1 cellular context compared by ENCODE assay signal in the genomic region with DNA sequence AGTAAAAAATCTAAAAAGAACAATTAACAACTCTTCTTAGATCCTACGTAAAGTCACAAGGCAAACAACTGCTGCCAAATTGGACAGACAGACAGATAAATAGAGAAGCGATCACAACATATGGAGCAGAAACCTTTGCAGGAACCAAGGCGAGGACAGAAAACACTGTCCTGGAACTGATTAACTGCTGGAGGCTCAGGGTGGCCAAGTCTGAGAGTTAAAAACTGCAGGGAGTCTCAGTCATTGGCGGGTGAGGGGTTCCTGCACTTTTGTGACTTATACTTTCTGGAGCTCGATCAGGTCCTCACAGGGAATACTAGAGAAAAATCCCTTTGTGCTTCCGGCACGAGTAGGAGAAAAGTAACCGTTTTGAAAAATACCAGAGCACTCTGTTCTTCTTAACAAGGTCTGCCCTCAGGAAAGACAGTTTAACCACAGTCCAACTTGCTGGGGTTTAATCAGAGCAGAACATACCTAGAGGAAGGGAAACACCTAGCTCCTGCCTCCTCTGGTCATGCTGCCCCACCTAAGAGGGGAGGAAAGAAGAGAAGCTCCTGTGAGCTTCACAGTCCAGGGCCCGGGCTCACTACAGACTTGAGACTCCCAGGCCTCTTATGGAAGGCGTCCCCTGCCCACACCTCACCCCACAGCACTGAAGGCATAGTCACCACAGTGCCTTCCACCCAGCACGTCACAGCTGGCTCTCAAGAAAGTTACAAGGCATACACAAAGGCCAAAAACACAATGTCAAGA.
TF ChIP-seq lines count a peak whose summit lies in the region.

No MANE protein-coding gene starts in this region.

TF ChIP-seq in GM23338, 12 proteins besides CTCF, POLR2A, EP300 and RAD21 (continued from another document):
- TF ChIP-seq ETS1 (IDR thresholded peaks at IDR 0.05), result no peak
- TF ChIP-seq, protein P1, sequence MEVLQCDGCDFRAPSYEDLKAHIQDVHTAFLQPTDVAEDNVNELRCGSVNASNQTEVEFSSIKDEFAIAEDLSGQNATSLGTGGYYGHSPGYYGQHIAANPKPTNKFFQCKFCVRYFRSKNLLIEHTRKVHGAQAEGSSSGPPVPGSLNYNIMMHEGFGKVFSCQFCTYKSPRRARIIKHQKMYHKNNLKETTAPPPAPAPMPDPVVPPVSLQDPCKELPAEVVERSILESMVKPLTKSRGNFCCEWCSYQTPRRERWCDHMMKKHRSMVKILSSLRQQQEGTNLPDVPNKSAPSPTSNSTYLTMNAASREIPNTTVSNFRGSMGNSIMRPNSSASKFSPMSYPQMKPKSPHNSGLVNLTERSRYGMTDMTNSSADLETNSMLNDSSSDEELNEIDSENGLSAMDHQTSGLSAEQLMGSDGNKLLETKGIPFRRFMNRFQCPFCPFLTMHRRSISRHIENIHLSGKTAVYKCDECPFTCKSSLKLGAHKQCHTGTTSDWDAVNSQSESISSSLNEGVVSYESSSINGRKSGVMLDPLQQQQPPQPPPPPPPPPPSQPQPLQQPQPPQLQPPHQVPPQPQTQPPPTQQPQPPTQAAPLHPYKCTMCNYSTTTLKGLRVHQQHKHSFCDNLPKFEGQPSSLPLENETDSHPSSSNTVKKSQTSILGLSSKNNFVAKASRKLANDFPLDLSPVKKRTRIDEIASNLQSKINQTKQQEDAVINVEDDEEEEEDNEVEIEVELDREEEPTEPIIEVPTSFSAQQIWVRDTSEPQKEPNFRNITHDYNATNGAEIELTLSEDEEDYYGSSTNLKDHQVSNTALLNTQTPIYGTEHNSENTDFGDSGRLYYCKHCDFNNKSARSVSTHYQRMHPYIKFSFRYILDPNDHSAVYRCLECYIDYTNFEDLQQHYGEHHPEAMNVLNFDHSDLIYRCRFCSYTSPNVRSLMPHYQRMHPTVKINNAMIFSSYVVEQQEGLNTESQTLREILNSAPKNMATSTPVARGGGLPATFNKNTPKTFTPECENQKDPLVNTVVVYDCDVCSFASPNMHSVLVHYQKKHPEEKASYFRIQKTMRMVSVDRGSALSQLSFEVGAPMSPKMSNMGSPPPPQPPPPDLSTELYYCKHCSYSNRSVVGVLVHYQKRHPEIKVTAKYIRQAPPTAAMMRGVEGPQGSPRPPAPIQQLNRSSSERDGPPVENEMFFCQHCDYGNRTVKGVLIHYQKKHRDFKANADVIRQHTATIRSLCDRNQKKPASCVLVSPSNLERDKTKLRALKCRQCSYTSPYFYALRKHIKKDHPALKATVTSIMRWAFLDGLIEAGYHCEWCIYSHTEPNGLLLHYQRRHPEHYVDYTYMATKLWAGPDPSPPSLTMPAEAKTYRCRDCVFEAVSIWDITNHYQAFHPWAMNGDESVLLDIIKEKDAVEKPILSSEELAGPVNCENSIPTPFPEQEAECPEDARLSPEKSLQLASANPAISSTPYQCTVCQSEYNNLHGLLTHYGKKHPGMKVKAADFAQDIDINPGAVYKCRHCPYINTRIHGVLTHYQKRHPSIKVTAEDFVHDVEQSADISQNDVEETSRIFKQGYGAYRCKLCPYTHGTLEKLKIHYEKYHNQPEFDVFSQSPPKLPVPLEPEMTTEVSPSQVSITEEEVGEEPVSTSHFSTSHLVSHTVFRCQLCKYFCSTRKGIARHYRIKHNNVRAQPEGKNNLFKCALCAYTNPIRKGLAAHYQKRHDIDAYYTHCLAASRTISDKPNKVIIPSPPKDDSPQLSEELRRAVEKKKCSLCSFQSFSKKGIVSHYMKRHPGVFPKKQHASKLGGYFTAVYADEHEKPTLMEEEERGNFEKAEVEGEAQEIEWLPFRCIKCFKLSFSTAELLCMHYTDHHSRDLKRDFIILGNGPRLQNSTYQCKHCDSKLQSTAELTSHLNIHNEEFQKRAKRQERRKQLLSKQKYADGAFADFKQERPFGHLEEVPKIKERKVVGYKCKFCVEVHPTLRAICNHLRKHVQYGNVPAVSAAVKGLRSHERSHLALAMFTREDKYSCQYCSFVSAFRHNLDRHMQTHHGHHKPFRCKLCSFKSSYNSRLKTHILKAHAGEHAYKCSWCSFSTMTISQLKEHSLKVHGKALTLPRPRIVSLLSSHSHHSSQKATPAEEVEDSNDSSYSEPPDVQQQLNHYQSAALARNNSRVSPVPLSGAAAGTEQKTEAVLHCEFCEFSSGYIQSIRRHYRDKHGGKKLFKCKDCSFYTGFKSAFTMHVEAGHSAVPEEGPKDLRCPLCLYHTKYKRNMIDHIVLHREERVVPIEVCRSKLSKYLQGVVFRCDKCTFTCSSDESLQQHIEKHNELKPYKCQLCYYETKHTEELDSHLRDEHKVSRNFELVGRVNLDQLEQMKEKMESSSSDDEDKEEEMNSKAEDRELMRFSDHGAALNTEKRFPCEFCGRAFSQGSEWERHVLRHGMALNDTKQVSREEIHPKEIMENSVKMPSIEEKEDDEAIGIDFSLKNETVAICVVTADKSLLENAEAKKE (CRISPR knock-in tag; IDR thresholded peaks at IDR 0.05), result no peak
- TF ChIP-seq NANOG (IDR thresholded peaks at IDR 0.05; ENCODE audit: borderline replicate concordance), result no peak
- TF ChIP-seq POLR2AphosphoS5 (IDR thresholded peaks at IDR 0.05; ENCODE audit: low read depth), result no peak
- no peak for TF ChIP-seq EZH2 (IDR thresholded peaks at IDR 0.05; ENCODE audit: low read depth, unreplicated experiment)
- TF ChIP-seq ZNF114 (CRISPR knock-in tag; IDR thresholded peaks at IDR 0.05), result no peak
- no peak for TF ChIP-seq JUNB (IDR thresholded peaks at IDR 0.05; ENCODE audit: unreplicated experiment)
- no peak for TF ChIP-seq CREB1 (CRISPR knock-in tag; IDR thresholded peaks at IDR 0.05; ENCODE audit: low read depth)
- TF ChIP-seq EZH2phosphoT487 (IDR thresholded peaks at IDR 0.05; ENCODE audit: unreplicated experiment), result no peak
